25 cellular contexts compared by ENCODE assay signal in the genomic region with DNA sequence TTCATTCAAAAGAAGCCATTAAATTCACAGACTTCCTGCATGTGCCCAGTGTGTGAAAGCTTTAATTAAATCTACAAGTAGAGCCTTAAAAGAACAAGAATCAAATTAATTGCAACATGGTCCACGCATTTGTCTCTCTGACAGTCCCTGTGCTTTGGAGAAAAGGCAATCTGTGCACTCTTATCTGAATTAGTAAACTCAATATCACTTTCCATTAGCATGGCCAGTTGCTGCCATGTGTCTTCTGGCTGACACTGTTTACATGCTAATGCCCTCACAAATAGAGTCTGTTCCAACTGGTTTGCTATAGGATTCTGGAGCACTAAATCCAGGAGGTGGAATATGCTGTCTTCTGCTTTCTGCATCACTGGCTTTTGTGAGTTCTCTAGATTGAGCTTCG.
"Had no signal": no experiment of that assay in that cellular context is flagged by ENCODE, and none has a peak within 500 bp of the region (broad histone marks: within the 10 kb centered on the region; RNA-seq: fewer than 3 reads in every experiment).

No MANE protein-coding gene starts in this region.

- H3K27me3 ChIP-seq: breast epithelium, esophagus muscularis mucosa, foreskin keratinocyte, pancreas, right atrium auricular region, spleen, uterus had no signal

- H3K9me3 ChIP-seq: breast epithelium, esophagus muscularis mucosa, pancreas, psoas muscle, right atrium auricular region, uterus had no signal

- ATAC-seq: activated naive CD8-positive, alpha-beta T cell treated with anti-CD3 and anti-CD28 coated beads, Interleukin-2, amount 50 U/mL, for 24 hours; activated T-cell treated with anti-CD3 and anti-CD28 coated beads, Interleukin-2, amount 50 U/mL, for 4 hours; foreskin keratinocyte; left ventricle myocardium superior; psoas muscle; stimulated activated effector memory CD8-positive, alpha-beta T cell treated with anti-CD3 and anti-CD28 coated beads, Interleukin-12 subunit alpha, Interleukin-12 subunit beta, amount 100 ng/mL, for 72 hours; WTC11 had no signal

- H3K4me3 ChIP-seq: breast epithelium, esophagus muscularis mucosa, pancreas, psoas muscle, right atrium auricular region, spleen, uterus had no signal

- H3K27ac ChIP-seq: breast epithelium, esophagus muscularis mucosa, foreskin keratinocyte, pancreas, psoas muscle, right atrium auricular region, spleen, uterus had no signal

- H3K36me3 ChIP-seq: breast epithelium, esophagus muscularis mucosa, pancreas, right atrium auricular region, spleen, uterus had no signal

- H3K4me1 ChIP-seq: breast epithelium, foreskin keratinocyte had no signal

- DNase-seq: activated CD4-positive, alpha-beta memory T cell treated with anti-CD3 and anti-CD28 coated beads, Interleukin-2, amount 10 ng/mL, durations not matched to agents 7 days and 5 days; activated CD4-positive, alpha-beta T cell treated with anti-CD3 and anti-CD28 coated beads for 1 hour; activated CD4-positive, alpha-beta T cell treated with anti-CD3 and anti-CD28 coated beads, Interleukin-2, amount 10 ng/mL, durations not matched to agents 7 days and 5 days; activated naive CD8-positive, alpha-beta T cell treated with anti-CD3 and anti-CD28 coated beads, Interleukin-2, amount 50 U/mL, for 24 hours; activated T-cell treated with anti-CD3 and anti-CD28 coated beads, Interleukin-2, amount 50 U/mL, for 4 hours; amygdala; dermis blood vessel endothelial cell; effector CD4-positive, alpha-beta T cell; foreskin keratinocyte; left ventricle myocardium superior; naive B cell; nephron progenitor cell; nucleus accumbens; pancreas; psoas muscle; spleen; stimulated activated CD4-positive, alpha-beta T cell treated with anti-CD3 and anti-CD28 coated beads, Interleukin-2, amount 100 ng/mL, for 48 hours; T-helper 2 cell; uterus had no signal

- FAIRE-seq: colon, pancreas had no signal
